8 cellular contexts compared by ENCODE assay signal in genomic region chr2:100818606-100819364, GRCh38. TPM values are rescaled to one million over a fixed set of nuclear protein-coding genes. Genes with fewer than 3 reads are reported as not detected.
A peak's percentile ranks its signal among the peaks of the same experiment; 100 is the strongest.
DNase-seq lines count a peak whose midpoint lies in the region; ATAC-seq and TF ChIP-seq lines count a peak whose summit lies in the region.

No MANE protein-coding gene starts in this region.

- intact Hi-C loops in heart left ventricle (cut with DNase I) (loop anchor here in 8 of 10 donors (2.0 to 10.0 kb wide), 11 partner anchors 36 to 204 kb away; no protein-coding TSS in a partner anchor), posterior cingulate gyrus (cut with DNase I) (no loop called here)

- peak in 1 of 2 donors; percentile 47 for TF ChIP-seq POLR2A in heart left ventricle (IDR thresholded peaks at IDR 0.05)

- peak in 7 of 12 donors; percentile 11 to 48 (median 29) for TF ChIP-seq CTCF in heart left ventricle (IDR thresholded peaks at IDR 0.05)

- no peaks in the 10 kb centered on the region for H3K36me3 ChIP-seq in heart left ventricle

- no peaks in the 10 kb centered on the region for H3K9me3 ChIP-seq in heart left ventricle

- H3K4me1 ChIP-seq in heart left ventricle: peaks cover 0 to 69% (median 29%) of the 10 kb centered on the region in 12 donors

- H3K27ac ChIP-seq in heart left ventricle: peak overlapping the region; percentile 76 to 100 (median 92)

- ATAC-seq in heart left ventricle: peak; percentile 63 to 84 (median 78)
- no peak for ATAC-seq in HG02763 (IDR thresholded peaks at IDR 0.05; ENCODE audit: unreplicated experiment)
- no peak for ATAC-seq in GM18907 (IDR thresholded peaks at IDR 0.05; ENCODE audit: unreplicated experiment)

- peak overlapping the region; percentile 70 to 95 (median 79) for H3K4me3 ChIP-seq in heart left ventricle

- DNase-seq in CD1c-positive myeloid dendritic cell (ENCODE audit: extremely low spot score) (peak; percentile 2), KBM-7 (peak; percentile 47), amniotic epithelial cell (ENCODE audit: low read depth) (peak; percentile 93), heart left ventricle (peak; percentile 49 to 88 (median 76)), posterior cingulate gyrus (peak in 7 of 10 donors; percentile 38 to 91 (median 40)), NCI-H1417 (lab: John Stamatoyannopoulos, UW) (no peak)

- 1% methylated on average over 39 to 50 of the region's 50 CpGs for WGBS in heart left ventricle, 4 donors

- peaks cover 0 to 33% (median 0%) of the 10 kb centered on the region in 9 donors for H3K27me3 ChIP-seq in heart left ventricle

- in situ Hi-C loops in KBM-7 (cut with MboI; ENCODE audit: low pct_unique_long_range_greater_than_20kb, low sequenced_read_pairs): no loop called here

RNA-seq across cellular contexts. Expression of gene NPAS2, which starts 1.2 kb away (rescaled TPM):
- total RNA-seq in heart left ventricle: 10 to 100 TPM; 29.5 to 81.4 (median 43.3) TPM
- 100 to 1,000 TPM in 1 of 2 donors, 10 to 100 TPM in 1; 28.2 to 144 TPM for polyA plus RNA-seq in heart left ventricle

Comparison
In these comparisons a context has a peak if more than half of its experiments do, and no peak if none do; other contexts are left out.
1. DNase-seq: peak in CD1c-positive myeloid dendritic cell (single experiment), KBM-7 (single experiment), amniotic epithelial cell (single experiment), heart left ventricle (5 of 5) and posterior cingulate gyrus (7 of 10); none in NCI-H1417 (0 of 3).
2. ATAC-seq: peak in heart left ventricle (4 of 4); none in HG02763 (single experiment) and GM18907 (single experiment).